16 cellular contexts compared by ENCODE assay signal in the genomic region with DNA sequence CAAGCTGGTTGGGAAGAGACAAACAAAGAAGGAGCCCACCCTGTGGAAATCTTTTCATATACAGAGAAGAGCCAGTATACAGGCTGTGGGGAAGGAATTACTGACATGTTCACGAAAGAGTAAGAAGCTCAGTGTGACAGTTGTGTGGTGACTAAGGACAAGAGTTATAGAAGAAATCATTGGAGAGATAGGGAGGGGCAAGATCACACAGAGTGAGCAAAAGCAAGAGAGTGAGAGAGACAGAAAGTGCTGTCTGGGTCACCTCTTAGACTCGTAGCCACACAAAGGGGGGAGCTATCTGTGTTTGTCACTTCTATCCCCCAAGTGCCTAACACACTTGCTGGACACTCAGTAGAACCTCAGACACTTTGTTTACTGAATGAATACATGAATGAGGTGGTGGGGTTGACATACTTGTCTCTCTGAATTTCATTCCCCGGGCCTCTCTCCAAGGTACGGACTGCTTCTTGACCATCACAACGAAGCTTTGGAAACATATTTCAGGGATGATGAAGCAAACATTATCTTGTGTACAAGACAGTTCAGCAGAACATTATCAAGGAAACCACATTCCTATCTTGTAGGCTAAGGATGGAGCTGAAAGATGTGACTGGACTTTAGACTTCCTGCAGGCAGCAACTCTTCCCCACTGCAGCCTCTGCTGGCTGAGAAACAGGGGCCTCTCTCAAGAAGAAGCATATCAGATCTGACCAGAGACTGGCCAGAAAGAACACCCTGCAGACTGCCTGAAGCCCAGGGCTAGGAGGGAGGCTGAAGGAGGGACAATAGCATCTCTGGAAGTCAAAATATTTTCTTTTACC.
DNase-seq lines count a peak whose midpoint lies in the region; ATAC-seq and TF ChIP-seq lines count a peak whose summit lies in the region.
"Had no signal": no experiment of that assay in that cellular context is flagged by ENCODE, and none has a peak within 500 bp of the region (broad histone marks: within the 10 kb centered on the region; RNA-seq: fewer than 3 reads in every experiment).

No MANE protein-coding gene starts in this region.

- H3K27ac ChIP-seq in MM.1S (ENCODE audit: low read length), result no peak overlapping the region
- H3K27ac ChIP-seq: dorsolateral prefrontal cortex, ovary had no signal

- H2AFZ ChIP-seq in MM.1S (ENCODE audit: low read length), result no peak overlapping the region

- H3K9me2 ChIP-seq in MM.1S (replicated peaks; ENCODE audit: insufficient read depth, low read length), result no peaks in the 10 kb centered on the region

- no peaks in the 10 kb centered on the region for H3K36me3 ChIP-seq in MM.1S (replicated peaks; ENCODE audit: insufficient read depth, low read length)
- H3K36me3 ChIP-seq: ovary had no signal

- no peaks in the 10 kb centered on the region for H3K9me3 ChIP-seq in MM.1S (replicated peaks; ENCODE audit: insufficient read depth, low read length)
- H3K9me3 ChIP-seq: ovary had no signal

- H3K4me2 ChIP-seq in MM.1S (ENCODE audit: low read depth, low read length), result no peak overlapping the region

- DNase-seq in A172 (ENCODE audit: low spot score) (peak; percentile 13), UCSD-AML1 (lab: John Stamatoyannopoulos, UW; ENCODE audit: unreplicated experiment) (peak; percentile 12), hepatic stellate cell (ENCODE audit: low spot score) (peak; percentile 19), foreskin melanocyte (no peak), glomerular visceral epithelial cell (ENCODE audit: extremely low spot score) (no peak), MM.1S (no peak)
- DNase-seq: activated CD4-positive, alpha-beta T cell treated with anti-CD3 and anti-CD28 coated beads, Interleukin-2, amount 50 U/mL, for 1 hour; activated T-cell treated with anti-CD3 and anti-CD28 coated beads, Interleukin-2, amount 50 U/mL, for 48 hours; amygdala; DMS153; dorsolateral prefrontal cortex; NCI-H1436 treated with DMSO at 0.1 percent for 48 hours; NCI-H526 treated with DMSO at 0.1 percent for 48 hours had no signal

- H4K20me1 ChIP-seq in MM.1S (ENCODE audit: insufficient read depth, low read length), result no peaks in the 10 kb centered on the region

- TF ChIP-seq CTCF in MM.1S (IDR thresholded peaks at IDR 0.05; ENCODE audit: low read length), result no peak

- H3K27me3 ChIP-seq in MM.1S (replicated peaks; ENCODE audit: insufficient read depth, low read length), result no peaks in the 10 kb centered on the region
- H3K27me3 ChIP-seq: ovary had no signal

- ATAC-seq in GM18861 (IDR thresholded peaks at IDR 0.05; ENCODE audit: unreplicated experiment), result peak; percentile 39
- ATAC-seq in HG03045 (IDR thresholded peaks at IDR 0.05; ENCODE audit: unreplicated experiment), result no peak

- H3F3A ChIP-seq in MM.1S (ENCODE audit: insufficient read depth, low read length), result no peaks in the 10 kb centered on the region

- no peak overlapping the region for H3K9ac ChIP-seq in MM.1S (ENCODE audit: low read length)

- no peaks in the 10 kb centered on the region for H3K4me1 ChIP-seq in MM.1S (ENCODE audit: low read length)

- H3K4me3 ChIP-seq in MM.1S (ENCODE audit: low read length), result no peak overlapping the region
- H3K4me3 ChIP-seq: dorsolateral prefrontal cortex, ovary had no signal

- no peaks in the 10 kb centered on the region for H3K79me2 ChIP-seq in MM.1S (ENCODE audit: low read length)

Comparison
In these comparisons a context has a peak if more than half of its experiments do, and no peak if none do; other contexts are left out.
1. DNase-seq: peak in A172 (single experiment), UCSD-AML1 (single experiment) and hepatic stellate cell (single experiment); none in foreskin melanocyte (single experiment), glomerular visceral epithelial cell (single experiment) and MM.1S (single experiment).